Comparison of ENCODE assay signal across 20 cellular contexts in the genomic region with DNA sequence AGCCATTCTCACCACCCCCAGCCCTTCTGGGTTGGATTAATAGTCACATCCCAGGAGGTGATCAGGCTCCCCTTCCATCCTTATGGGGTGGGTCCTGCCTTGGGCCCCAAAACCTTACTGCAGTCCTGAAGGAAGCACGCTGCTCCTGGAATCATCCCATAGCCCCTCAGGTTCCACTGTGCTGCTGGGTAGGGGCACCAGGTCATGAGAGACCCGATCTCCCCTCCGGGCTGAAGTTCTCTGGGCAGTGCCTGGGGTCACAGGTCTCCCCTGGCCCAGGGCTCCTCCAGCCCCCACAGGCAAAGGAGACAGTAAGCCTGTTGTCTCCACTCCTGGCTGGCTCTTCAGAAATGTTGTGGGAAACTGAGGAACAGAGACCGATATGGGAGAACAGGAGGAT. TPM values are rescaled to one million over a fixed set of nuclear protein-coding genes. Genes with fewer than 3 reads are reported as not detected.
"Had no signal": no experiment of that assay in that cellular context is flagged by ENCODE, and none has a peak within 500 bp of the region (broad histone marks: within the 10 kb centered on the region; RNA-seq: fewer than 3 reads in every experiment).

No MANE protein-coding gene starts in this region.

- H3K4me3 Mint-ChIP-seq: mesothelial cell of epicardium had no signal

- ATAC-seq: left ventricle myocardium superior; right cardiac atrium; stimulated activated effector memory CD8-positive, alpha-beta T cell treated with anti-CD3 and anti-CD28 coated beads, Interleukin-12 subunit alpha, Interleukin-12 subunit beta, amount 100 ng/mL, for 72 hours had no signal

- H3K27ac Mint-ChIP-seq: activated CD4-positive, alpha-beta memory T cell treated with anti-CD3 and anti-CD28 coated beads for 36 hours; activated T-helper 1 cell treated with anti-CD3 and anti-CD28 coated beads, Interleukin-12 subunit alpha, Interleukin-12 subunit beta, Interleukin-2, Interleukin-4 antibody, amounts not matched to agents 30 ng/mL and 10 ng/mL and 1 ng/mL, durations not matched to agents 14 hours and 24 hours and 36 hours; mesothelial cell of epicardium had no signal

- DNase-seq: activated CD4-positive, alpha-beta memory T cell treated with anti-CD3 and anti-CD28 coated beads for 36 hours; activated CD8-positive, alpha-beta memory T cell treated with anti-CD3 and anti-CD28 coated beads, Interleukin-2, amount 50 U/mL, for 4 hours; activated naive CD4-positive, alpha-beta T cell treated with Interleukin-2 at 50 U/mL for 16 hours; central memory CD4-positive, alpha-beta T cell; cortex of kidney; hippocampal formation; left ventricle myocardium superior; right cardiac atrium; T-helper 9 cell; testis; upper lobe of right lung had no signal

- H3K4me1 ChIP-seq: testis had no signal

- H3K4me3 ChIP-seq: smooth muscle cell, testis had no signal

- H3K9me3 Mint-ChIP-seq: activated CD4-positive, alpha-beta memory T cell treated with anti-CD3 and anti-CD28 coated beads for 36 hours; activated T-helper 1 cell treated with anti-CD3 and anti-CD28 coated beads, Interleukin-12 subunit alpha, Interleukin-12 subunit beta, Interleukin-2, Interleukin-4 antibody, amounts not matched to agents 30 ng/mL and 10 ng/mL and 1 ng/mL, durations not matched to agents 14 hours and 24 hours and 36 hours; stimulated activated effector memory CD8-positive, alpha-beta T cell treated with anti-CD3 and anti-CD28 coated beads, Interleukin-12 subunit alpha, Interleukin-12 subunit beta, amount 100 ng/mL, for 72 hours had no signal

- H3K36me3 Mint-ChIP-seq: activated CD4-positive, alpha-beta memory T cell treated with anti-CD3 and anti-CD28 coated beads for 36 hours; stimulated activated effector memory CD8-positive, alpha-beta T cell treated with anti-CD3 and anti-CD28 coated beads, Interleukin-12 subunit alpha, Interleukin-12 subunit beta, amount 100 ng/mL, for 72 hours had no signal

- H3K27ac ChIP-seq: testis, upper lobe of right lung had no signal

- H3K27me3 ChIP-seq: neutrophil, testis, upper lobe of right lung had no signal

- H3K36me3 ChIP-seq: neutrophil, upper lobe of right lung had no signal

- H3K27me3 Mint-ChIP-seq: activated CD4-positive, alpha-beta memory T cell treated with anti-CD3 and anti-CD28 coated beads for 36 hours had no signal

- H3K9me3 ChIP-seq: neutrophil, testis, upper lobe of right lung had no signal

- H3K4me1 Mint-ChIP-seq: mesothelial cell of epicardium had no signal

RNA-seq across cellular contexts. Expression of gene OR10H4, which starts 54.2 kb away (rescaled TPM):
- total RNA-seq: activated CD4-positive, alpha-beta memory T cell treated with anti-CD3 and anti-CD28 coated beads for 36 hours; activated T-helper 1 cell treated with anti-CD3 and anti-CD28 coated beads, Interleukin-12 subunit alpha, Interleukin-12 subunit beta, Interleukin-2, Interleukin-4 antibody, amounts not matched to agents 30 ng/mL and 10 ng/mL and 1 ng/mL, durations not matched to agents 14 hours and 24 hours and 36 hours; epithelial cell of proximal tubule; kidney epithelial cell; left ventricle myocardium superior; mesothelial cell of epicardium; myocyte; posterior vena cava; right cardiac atrium; smooth muscle cell; upper lobe of right lung had no signal
- polyA plus RNA-seq: right cardiac atrium, smooth muscle cell had no signal
